In genomic region chr11:68030318-68031135, GRCh38 we compare ENCODE assay signal across 8 cellular contexts. TPM values are rescaled to one million over a fixed set of nuclear protein-coding genes. Genes with fewer than 3 reads are reported as not detected.
A peak's percentile ranks its signal among the peaks of the same experiment; 100 is the strongest.
DNase-seq lines count a peak whose midpoint lies in the region; ATAC-seq, FAIRE-seq and TF ChIP-seq lines count a peak whose summit lies in the region.

TSS of gene NDUFS8 (plus strand) at chr11:68030681. CDS start at chr11:68032152, 1,471 bp downstream.

- FAIRE-seq in colon (lab: Jason Lieb, UNC) = peak; percentile 97

- H3K4me3 ChIP-seq in BE2C (ENCODE audit: low read depth, low read length) = peak within 1 kb of the TSS; percentile 98

- no peaks in the 10 kb centered on the region for H3K9me3 ChIP-seq in BE2C

- H3K4me1 ChIP-seq in BE2C = no peaks in the 10 kb centered on the region; the same call in 1 of the 2 replicates

- TF ChIP-seq CTCF in BE2C (IDR thresholded peaks at IDR 0.05; ENCODE audit: low read depth, low read length) = no peak

- ATAC-seq in HG03460 (IDR thresholded peaks at IDR 0.05; ENCODE audit: unreplicated experiment) = peak; percentile 92

- H3K36me3 ChIP-seq in BE2C = peaks cover 11% of the 10 kb centered on the region

- DNase-seq in BE2C = peak; percentile 95
- DNase-seq in GM19240 (ENCODE audit: insufficient read length, low spot score) = peak; percentile 99
- DNase-seq in NCI-H526 (lab: John Stamatoyannopoulos, UW) = peak; percentile 100
- peak; percentile 97 for DNase-seq in activated CD4-positive, alpha-beta T cell treated with anti-CD3 and anti-CD28 coated beads for 48 hours
- DNase-seq in kidney tubule cell (ENCODE audit: low spot score) = peak; percentile 99
- DNase-seq in stimulated activated CD4-positive, alpha-beta T cell treated with anti-CD3 and anti-CD28 coated beads, Interleukin-1b, Interleukin-23, amount 100 ng/mL, for 24 hours (ENCODE audit: low read depth in 4 of 4, low spot score in 1 of 4) = peak; percentile 91 to 97 (median 96)

- no peaks in the 10 kb centered on the region for H3K27me3 ChIP-seq in BE2C

RNA-seq across cellular contexts. Expression of gene NDUFS8, which starts in this region (rescaled TPM):
- 610 TPM for polyA plus RNA-seq in BE2C (2012; ENCODE audit: insufficient read depth, insufficient read length, low read depth)

Comparison
In these comparisons a context has a peak if more than half of its experiments do, and no peak if none do; other contexts are left out.
1. Peak in every context shown above with its lines: DNase-seq, ATAC-seq and H3K4me3 ChIP-seq.